In genomic region chr17:76497979-76498885, GRCh38 we compare ENCODE assay signal across 8 cellular contexts. TPM values are rescaled to one million over a fixed set of nuclear protein-coding genes. Genes with fewer than 3 reads are reported as not detected.
DNase-seq lines count a peak whose midpoint lies in the region; TF ChIP-seq lines count a peak whose summit lies in the region.

No MANE protein-coding gene starts in this region.

- intact Hi-C loops in posterior cingulate gyrus (cut with DNase I) = no loop called here

- H3K27ac ChIP-seq in cardiac muscle cell = peak overlapping the region; percentile 72

- H3K4me3 ChIP-seq in MG63 (no peak overlapping the region), adipocyte (ENCODE audit: low read length) (no peak overlapping the region), cardiac muscle cell (no peak overlapping the region)

- in situ Hi-C loops in Caki2 (cut with HindIII; ENCODE audit: low pct_unique_long_range_greater_than_20kb, low sequenced_read_pairs) = no loop called here

- H3K4me1 ChIP-seq in adipocyte (ENCODE audit: control insufficient read depth, insufficient read depth, low read length) (peaks cover 7% of the 10 kb centered on the region), cardiac muscle cell (ENCODE audit: low read depth) (peaks cover 20% of the 10 kb centered on the region)

- DNase-seq in Caki2 (ENCODE audit: low read depth) (peak; percentile 86), MG63 (peak; percentile 84), adipocyte (ENCODE audit: low read depth) (peak; percentile 72), cardiac muscle cell (ENCODE audit: low read depth in 1 of 2, low spot score in 1 of 2) (peak; percentile 64 to 90), posterior cingulate gyrus (peak in 9 of 10 donors; percentile 31 to 93 (median 54)), AML-193 (lab: John Stamatoyannopoulos, UW) (no peak), UCSD-AML1 (lab: John Stamatoyannopoulos, UW; ENCODE audit: unreplicated experiment) (no peak)
- no peak for DNase-seq in stimulated activated CD4-positive, alpha-beta T cell treated with anti-CD3 and anti-CD28 coated beads, Interleukin-1b, Interleukin-23, amount 100 ng/mL, for 48 hours

- TF ChIP-seq CTCF in cardiac muscle cell (IDR thresholded peaks at IDR 0.05; ENCODE audit: low read depth, low read length) = no peak

- H3K9me3 ChIP-seq in MG63 = no peaks in the 10 kb centered on the region
- no peaks in the 10 kb centered on the region for H3K9me3 ChIP-seq in adipocyte (ENCODE audit: control insufficient read depth, low read length)
- no peaks in the 10 kb centered on the region for H3K9me3 ChIP-seq in cardiac muscle cell (ENCODE audit: low read depth)

- peak overlapping the region; percentile 7 for H3K9ac ChIP-seq in adipocyte (ENCODE audit: low read length)

- H3K36me3 ChIP-seq in MG63 (peaks cover 5% of the 10 kb centered on the region; the same call in 1 of the 2 replicates), adipocyte (ENCODE audit: control insufficient read depth, insufficient read depth, low read length, severe bottlenecking) (no peaks in the 10 kb centered on the region), cardiac muscle cell (no peaks in the 10 kb centered on the region)

- H3K27me3 ChIP-seq in MG63 (no peaks in the 10 kb centered on the region), adipocyte (replicated peaks; ENCODE audit: control insufficient read depth, insufficient read depth, low read length) (peaks cover 6% of the 10 kb centered on the region), cardiac muscle cell (no peaks in the 10 kb centered on the region)

RNA-seq across cellular contexts. Expression of gene RHBDF2, which starts 3.0 kb away (rescaled TPM):
- 17.5 and 33.6 TPM in 2 replicates for total RNA-seq in Caki2 (2014; rRNA removed; shearing (Covaris generic); ENCODE audit: low replicate concordance)
- 5.9 and 20.9 TPM in 2 replicates for total RNA-seq in MG63 (2014; rRNA removed; shearing (Covaris generic); ENCODE audit: low replicate concordance)
- total RNA-seq in cardiac muscle cell = 6.8 and 18.7 TPM in 2 replicates
- 8.7 and 9.5 TPM in 2 replicates for polyA plus RNA-seq in cardiac muscle cell

RNA-seq across cellular contexts. Expression of gene AANAT, which starts 30.8 kb away (rescaled TPM):
- not detected in 2 replicates for total RNA-seq in Caki2 (2014; rRNA removed; shearing (Covaris generic); ENCODE audit: low replicate concordance)
- total RNA-seq in MG63 (2014; rRNA removed; shearing (Covaris generic); ENCODE audit: low replicate concordance) = not detected in 2 replicates
- total RNA-seq in cardiac muscle cell = 0.28 and 0.33 TPM in 2 replicates
- 2.1 TPM in 1 of 2 replicates, not detected in the other for polyA plus RNA-seq in cardiac muscle cell

RNA-seq across cellular contexts. Expression of gene CYGB, which starts 39.3 kb away (rescaled TPM):
- 0.52 and 1.6 TPM in 2 replicates for total RNA-seq in Caki2 (2014; rRNA removed; shearing (Covaris generic); ENCODE audit: low replicate concordance)
- 7.6 and 14.0 TPM in 2 replicates for total RNA-seq in MG63 (2014; rRNA removed; shearing (Covaris generic); ENCODE audit: low replicate concordance)
- 7.4 and 10.3 TPM in 2 replicates for total RNA-seq in cardiac muscle cell
- 3.5 and 11.9 TPM in 2 replicates for polyA plus RNA-seq in cardiac muscle cell

RNA-seq across cellular contexts. Expression of gene PRCD, which starts 41.6 kb away (rescaled TPM):
- total RNA-seq in Caki2 (2014; rRNA removed; shearing (Covaris generic); ENCODE audit: low replicate concordance) = not detected in 2 replicates
- total RNA-seq in MG63 (2014; rRNA removed; shearing (Covaris generic); ENCODE audit: low replicate concordance) = 1.2 TPM in 1 of 2 replicates, not detected in the other
- total RNA-seq in cardiac muscle cell = 7.3 and 7.7 TPM in 2 replicates
- polyA plus RNA-seq in cardiac muscle cell = 13.3 and 14.4 TPM in 2 replicates

RNA-seq across cellular contexts. Expression of gene UBE2O, which starts 45.3 kb away (rescaled TPM):
- 22.9 and 23.7 TPM in 2 replicates for total RNA-seq in Caki2 (2014; rRNA removed; shearing (Covaris generic); ENCODE audit: low replicate concordance)
- total RNA-seq in MG63 (2014; rRNA removed; shearing (Covaris generic); ENCODE audit: low replicate concordance) = 19.7 and 32.7 TPM in 2 replicates
- total RNA-seq in cardiac muscle cell = 44.9 and 62.6 TPM in 2 replicates
- polyA plus RNA-seq in cardiac muscle cell = 28.5 and 31.9 TPM in 2 replicates

Comparison
In these comparisons a context has a peak if more than half of its experiments do, and no peak if none do; other contexts are left out.
1. DNase-seq: peak in Caki2 (single experiment), MG63 (single experiment), adipocyte (single experiment), cardiac muscle cell (2 of 2) and posterior cingulate gyrus (9 of 10); none in AML-193 (0 of 2), UCSD-AML1 (single experiment) and stimulated activated CD4-positive, alpha-beta T cell treated with anti-CD3 and anti-CD28 coated beads, Interleukin-1b, Interleukin-23, amount 100 ng/mL, for 48 hours (single experiment).